15 cellular contexts compared by ENCODE assay signal in the genomic region with DNA sequence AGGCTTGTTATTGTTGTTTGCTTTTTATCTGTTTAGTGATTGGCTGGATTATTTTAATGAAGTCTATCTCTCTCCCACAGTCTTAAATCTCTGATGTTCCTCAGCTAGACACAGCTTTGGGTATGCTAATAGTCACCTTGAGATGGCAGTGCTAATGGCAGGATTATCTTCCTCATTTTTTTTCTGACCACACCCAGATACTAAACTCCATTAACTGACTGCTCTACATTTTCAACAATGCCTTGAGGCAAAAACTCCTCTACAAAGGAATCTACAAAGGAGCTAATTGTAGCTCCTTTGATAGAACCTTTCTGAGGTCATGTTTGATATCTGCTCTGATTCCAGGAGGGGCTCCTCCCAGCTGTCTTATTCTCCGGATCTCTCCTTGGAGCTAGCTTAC.
"Had no signal": no experiment of that assay in that cellular context is flagged by ENCODE, and none has a peak within 500 bp of the region (broad histone marks: within the 10 kb centered on the region; RNA-seq: fewer than 3 reads in every experiment).

No MANE protein-coding gene starts in this region.

- H2AFZ ChIP-seq: parathyroid adenoma had no signal

- H3K27me3 Mint-ChIP-seq: activated B cell treated with CpG ODN at 0.5 μM for 24 hours; activated CD4-positive, alpha-beta memory T cell treated with anti-CD3 and anti-CD28 coated beads, Interleukin-2, amount 10 ng/mL, durations not matched to agents 7 days and 5 days; activated CD8-positive, alpha-beta memory T cell treated with anti-CD3 and anti-CD28 coated beads, Interleukin-2, amount 10 ng/mL, durations not matched to agents 7 days and 5 days; central memory CD8-positive, alpha-beta T cell; stimulated activated naive B cell treated with anti-CD40 and anti-IgM and Interleukin-4, amounts not matched to agents 10 μg/mL and 1 μg/mL and 100 μg/mL, for 72 hours had no signal

- H3K36me3 ChIP-seq: colonic mucosa had no signal

- H3K27ac Mint-ChIP-seq: activated B cell treated with CpG ODN at 0.5 μM for 24 hours; activated CD4-positive, alpha-beta memory T cell treated with anti-CD3 and anti-CD28 coated beads, Interleukin-2, amount 10 ng/mL, durations not matched to agents 7 days and 5 days; activated CD8-positive, alpha-beta memory T cell treated with anti-CD3 and anti-CD28 coated beads, Interleukin-2, amount 10 ng/mL, durations not matched to agents 7 days and 5 days; activated T-helper 2 cell treated with anti-CD3 and anti-CD28 coated beads, Interferon-gamma antibody, Interleukin-2, Interleukin-4, amounts not matched to agents 10 μg/mL and 5 μg/mL and 100 μg/mL, durations not matched to agents 14 hours and 24 hours and 36 hours; natural killer cell; stimulated activated naive B cell treated with anti-CD40 and anti-IgM and Interleukin-4, amounts not matched to agents 10 μg/mL and 1 μg/mL and 100 μg/mL, for 72 hours had no signal

- H3K4me1 ChIP-seq: body of pancreas, colonic mucosa, parathyroid adenoma, spleen had no signal

- H3K36me3 Mint-ChIP-seq: natural killer cell had no signal

- H3K9ac ChIP-seq: parathyroid adenoma had no signal

- ATAC-seq: activated CD8-positive, alpha-beta memory T cell treated with anti-CD3 and anti-CD28 coated beads, Interleukin-2, amount 10 ng/mL, durations not matched to agents 7 days and 5 days; body of pancreas; natural killer cell; stimulated activated naive B cell treated with anti-CD40 and anti-IgM and Interleukin-4, amounts not matched to agents 10 μg/mL and 1 μg/mL and 100 μg/mL, for 72 hours had no signal

- H3K79me2 ChIP-seq: parathyroid adenoma had no signal

- H3K4me3 Mint-ChIP-seq: activated B cell treated with CpG ODN at 0.5 μM for 24 hours; activated CD4-positive, alpha-beta memory T cell treated with anti-CD3 and anti-CD28 coated beads, Interleukin-2, amount 10 ng/mL, durations not matched to agents 7 days and 5 days; activated CD8-positive, alpha-beta memory T cell treated with anti-CD3 and anti-CD28 coated beads, Interleukin-2, amount 10 ng/mL, durations not matched to agents 7 days and 5 days; central memory CD8-positive, alpha-beta T cell; immature natural killer cell; natural killer cell; stimulated activated naive B cell treated with anti-CD40 and anti-IgM and Interleukin-4, amounts not matched to agents 10 μg/mL and 1 μg/mL and 100 μg/mL, for 72 hours had no signal

- H3K27ac ChIP-seq: body of pancreas, colonic mucosa, esophagus muscularis mucosa, parathyroid adenoma, spleen had no signal

- H3K9me3 Mint-ChIP-seq: activated B cell treated with CpG ODN at 0.5 μM for 24 hours; activated CD4-positive, alpha-beta memory T cell treated with anti-CD3 and anti-CD28 coated beads, Interleukin-2, amount 10 ng/mL, durations not matched to agents 7 days and 5 days; activated T-helper 2 cell treated with anti-CD3 and anti-CD28 coated beads, Interferon-gamma antibody, Interleukin-2, Interleukin-4, amounts not matched to agents 10 μg/mL and 5 μg/mL and 100 μg/mL, durations not matched to agents 14 hours and 24 hours and 36 hours; central memory CD8-positive, alpha-beta T cell; immature natural killer cell; natural killer cell had no signal

- H3K9me3 ChIP-seq: body of pancreas, colonic mucosa, esophagus muscularis mucosa, spleen had no signal

- H3K27me3 ChIP-seq: body of pancreas, colonic mucosa, esophagus muscularis mucosa, spleen had no signal

- DNase-seq: activated B cell treated with CpG ODN at 0.5 μM for 24 hours; activated CD4-positive, alpha-beta memory T cell treated with anti-CD3 and anti-CD28 coated beads, Interleukin-2, amount 10 ng/mL, durations not matched to agents 7 days and 5 days; activated CD4-positive, alpha-beta T cell treated with anti-CD3 and anti-CD28 coated beads for 4 hours; activated CD8-positive, alpha-beta memory T cell treated with anti-CD3 and anti-CD28 coated beads, Interleukin-2, amount 10 ng/mL, durations not matched to agents 7 days and 5 days; activated naive CD4-positive, alpha-beta T cell treated with Interleukin-2 at 50 U/mL for 16 hours; body of pancreas; colonic mucosa; immature natural killer cell; natural killer cell; spleen; stimulated activated naive B cell treated with anti-CD40 and anti-IgM and Interleukin-4, amounts not matched to agents 10 μg/mL and 1 μg/mL and 100 μg/mL, for 72 hours had no signal

- H3K4me3 ChIP-seq: body of pancreas, colonic mucosa, esophagus muscularis mucosa, spleen had no signal

- H3K4me1 Mint-ChIP-seq: activated B cell treated with CpG ODN at 0.5 μM for 24 hours; activated CD4-positive, alpha-beta memory T cell treated with anti-CD3 and anti-CD28 coated beads, Interleukin-2, amount 10 ng/mL, durations not matched to agents 7 days and 5 days; activated CD8-positive, alpha-beta memory T cell treated with anti-CD3 and anti-CD28 coated beads, Interleukin-2, amount 10 ng/mL, durations not matched to agents 7 days and 5 days; central memory CD8-positive, alpha-beta T cell; immature natural killer cell; natural killer cell; stimulated activated naive B cell treated with anti-CD40 and anti-IgM and Interleukin-4, amounts not matched to agents 10 μg/mL and 1 μg/mL and 100 μg/mL, for 72 hours had no signal
